Comparison of ENCODE assay signal across 1 cellular context in genomic region chr16:13594798-13595197, GRCh38.
TF ChIP-seq lines count a peak whose summit lies in the region.

No MANE protein-coding gene starts in this region.

TF ChIP-seq in GM23338, 12 proteins besides CTCF, POLR2A, EP300 and RAD21 (continued from another document):
- TF ChIP-seq ZNF462 (CRISPR knock-in tag; IDR thresholded peaks at IDR 0.05) (no peak), REST (IDR thresholded peaks at IDR 0.05; ENCODE audit: unreplicated experiment) (no peak), ZNF331 (CRISPR knock-in tag; IDR thresholded peaks at IDR 0.05; ENCODE audit: low read depth) (no peak), POLR2AphosphoS5 (IDR thresholded peaks at IDR 0.05; ENCODE audit: low read depth) (no peak), ZNF114 (CRISPR knock-in tag; IDR thresholded peaks at IDR 0.05) (no peak), STAT1 (IDR thresholded peaks at IDR 0.05; ENCODE audit: unreplicated experiment) (no peak), NANOG (IDR thresholded peaks at IDR 0.05; ENCODE audit: borderline replicate concordance) (0 out of 2 replicates have a peak, but pooled peaks have one; percentile 4)
